ENCODE assay signal across 25 cellular contexts in genomic region chr4:19005211-19005610, GRCh38.
DNase-seq lines count a peak whose midpoint lies in the region; ATAC-seq and TF ChIP-seq lines count a peak whose summit lies in the region.
"Had no signal": no experiment of that assay in that cellular context is flagged by ENCODE, and none has a peak within 500 bp of the region (broad histone marks: within the 10 kb centered on the region; RNA-seq: fewer than 3 reads in every experiment).

No MANE protein-coding gene starts in this region.

- H3K4me3 ChIP-seq in endodermal cell (ENCODE audit: low read length), result no peak overlapping the region
- H3K4me3 ChIP-seq: esophagus muscularis mucosa, heart left ventricle, upper lobe of left lung had no signal

- H3K36me3 ChIP-seq in endodermal cell (ENCODE audit: control insufficient read depth, insufficient read depth, low read length), result no peaks in the 10 kb centered on the region
- H3K36me3 ChIP-seq: esophagus muscularis mucosa, heart left ventricle, upper lobe of left lung had no signal

- H3K4me3 Mint-ChIP-seq in HFFc6 (peak overlapping the region; percentile 31), endodermal cell (no peak overlapping the region), mesothelial cell of epicardium (no peak overlapping the region)
- H3K4me3 Mint-ChIP-seq: activated B cell treated with CpG ODN at 0.5 μM for 24 hours; activated CD8-positive, alpha-beta T cell treated with anti-CD3 and anti-CD28 coated beads, Interleukin-2, amount 10 ng/mL, durations not matched to agents 7 days and 5 days; activated naive CD8-positive, alpha-beta T cell; CD8-positive, alpha-beta memory T cell; memory B cell; neural crest cell had no signal

- no peaks in the 10 kb centered on the region for H3K27me3 ChIP-seq in endodermal cell (ENCODE audit: control insufficient read depth, insufficient read depth, low read length, poor library complexity, severe bottlenecking)
- H3K27me3 ChIP-seq: esophagus muscularis mucosa, heart left ventricle, upper lobe of left lung had no signal

- H3K27ac Mint-ChIP-seq in HFFc6, result peak overlapping the region; percentile 42
- H3K27ac Mint-ChIP-seq in endodermal cell, result peak overlapping the region; percentile 60
- peak overlapping the region; percentile 95 for H3K27ac Mint-ChIP-seq in mesothelial cell of epicardium
- H3K27ac Mint-ChIP-seq: activated B cell treated with CpG ODN at 0.5 μM for 24 hours; activated CD8-positive, alpha-beta T cell treated with anti-CD3 and anti-CD28 coated beads, Interleukin-2, amount 10 ng/mL, durations not matched to agents 7 days and 5 days; activated naive CD8-positive, alpha-beta T cell; CD8-positive, alpha-beta memory T cell; memory B cell had no signal

- no peaks in the 10 kb centered on the region for H3K4me1 ChIP-seq in endodermal cell (ENCODE audit: control insufficient read depth, insufficient read depth, low read length)
- H3K4me1 ChIP-seq: esophagus muscularis mucosa, heart left ventricle, upper lobe of left lung had no signal

- DNase-seq in AG20443 (ENCODE audit: low spot score) (peak; percentile 7), HFFc6 (peak; percentile 59), endodermal cell (no peak), mesothelial cell of epicardium (ENCODE audit: low spot score in 2 of 2, unreplicated experiment in 2 of 2) (peak in 1 of 2 experiments; percentile 40), DMS153 treated with DMSO at 0.1 percent for 48 hours (lab: John Stamatoyannopoulos, UW; ENCODE audit: unreplicated experiment) (no peak), NCI-H1417 treated with DMSO at 0.1 percent for 48 hours (lab: John Stamatoyannopoulos, UW) (no peak), NCI-H146 treated with DMSO at 0.1 percent for 48 hours (lab: John Stamatoyannopoulos, UW; ENCODE audit: unreplicated experiment) (no peak)
- DNase-seq: ACHN; activated B cell treated with CpG ODN at 0.5 μM for 24 hours; activated CD8-positive, alpha-beta T cell treated with anti-CD3 and anti-CD28 coated beads, Interleukin-2, amount 10 ng/mL, durations not matched to agents 7 days and 5 days; activated T-cell treated with anti-CD3 and anti-CD28 coated beads, Interleukin-2, amount 50 U/mL, for 48 hours; CD8-positive, alpha-beta memory T cell; central memory CD4-positive, alpha-beta T cell; effector CD4-positive, alpha-beta T cell; heart left ventricle; NCI-H526 treated with DMSO at 0.1 percent for 48 hours; retina; SIG-M5; stimulated activated naive CD8-positive, alpha-beta T cell treated with anti-CD3 and anti-CD28 coated beads, Interleukin-15, Interleukin-2, amounts not matched to agents 100 U/mL and 50 U/mL, for 24 hours had no signal

- H3K9me3 Mint-ChIP-seq in HFFc6 (peaks cover 10% of the 10 kb centered on the region), endodermal cell (peaks cover 27% of the 10 kb centered on the region), mesothelial cell of epicardium (peaks cover 25% of the 10 kb centered on the region)

- peaks cover 14% of the 10 kb centered on the region for H3K36me3 Mint-ChIP-seq in HFFc6 (ENCODE audit: low read depth)
- H3K36me3 Mint-ChIP-seq in endodermal cell (ENCODE audit: low read depth), result peaks cover 6% of the 10 kb centered on the region
- H3K36me3 Mint-ChIP-seq in mesothelial cell of epicardium, result peaks cover 8% of the 10 kb centered on the region
- H3K36me3 Mint-ChIP-seq: activated naive CD8-positive, alpha-beta T cell; CD8-positive, alpha-beta memory T cell; memory B cell had no signal

- 86 to 88% methylated on average over 1 of the region's 1 CpG for WGBS in endodermal cell (ENCODE audit: insufficient coverage in 1 of 2, insufficient read length in 1 of 2), 2 experiments

- H3K4me1 Mint-ChIP-seq in HFFc6 (ENCODE audit: low read depth) (peaks cover 25% of the 10 kb centered on the region), endodermal cell (peaks cover 11% of the 10 kb centered on the region), mesothelial cell of epicardium (peaks cover 21% of the 10 kb centered on the region)
- H3K4me1 Mint-ChIP-seq: activated B cell treated with CpG ODN at 0.5 μM for 24 hours; CD8-positive, alpha-beta memory T cell; memory B cell had no signal

- H3K27ac ChIP-seq in endodermal cell (ENCODE audit: low read depth, low read length), result no peak overlapping the region
- H3K27ac ChIP-seq: esophagus muscularis mucosa, heart left ventricle, upper lobe of left lung had no signal

- TF ChIP-seq CTCF in HFFc6 (IDR thresholded peaks at IDR 0.05) (no peak), endodermal cell (conservative IDR thresholded peaks at IDR 0.05) (no peak), mesothelial cell of epicardium (IDR thresholded peaks at IDR 0.05; ENCODE audit: unreplicated experiment) (no peak)

- H3K27me3 Mint-ChIP-seq in HFFc6 (ENCODE audit: insufficient read depth) (no peaks in the 10 kb centered on the region), endodermal cell (ENCODE audit: insufficient read depth) (no peaks in the 10 kb centered on the region), mesothelial cell of epicardium (ENCODE audit: low read depth) (no peaks in the 10 kb centered on the region)
- H3K27me3 Mint-ChIP-seq: activated B cell treated with CpG ODN at 0.5 μM for 24 hours; activated naive CD8-positive, alpha-beta T cell; CD8-positive, alpha-beta memory T cell had no signal

- H3K9me3 ChIP-seq in endodermal cell (ENCODE audit: control insufficient read depth, low read length), result peaks cover 30% of the 10 kb centered on the region
- H3K9me3 ChIP-seq: esophagus muscularis mucosa had no signal

- no peak overlapping the region for H3K9ac ChIP-seq in endodermal cell (ENCODE audit: extremely low read depth, low read length, poor library complexity, severe bottlenecking)

- ATAC-seq in HG02840 (IDR thresholded peaks at IDR 0.05; ENCODE audit: low FRiP score, unreplicated experiment), result no peak
- ATAC-seq: activated CD8-positive, alpha-beta T cell treated with anti-CD3 and anti-CD28 coated beads, Interleukin-2, amount 10 ng/mL, durations not matched to agents 7 days and 5 days; heart left ventricle; stimulated activated naive CD8-positive, alpha-beta T cell treated with anti-CD3 and anti-CD28 coated beads, Interleukin-15, Interleukin-2, amounts not matched to agents 100 U/mL and 50 U/mL, for 24 hours had no signal

Comparison
In these comparisons a context has a peak if more than half of its experiments do, and no peak if none do; other contexts are left out.
1. DNase-seq: peak in AG20443 (single experiment) and HFFc6 (single experiment); none in endodermal cell (single experiment), DMS153 treated with DMSO at 0.1 percent for 48 hours (single experiment), NCI-H1417 treated with DMSO at 0.1 percent for 48 hours (single experiment) and NCI-H146 treated with DMSO at 0.1 percent for 48 hours (single experiment).
2. H3K27ac Mint-ChIP-seq: peak in every context shown above with its lines; median percentile 95 in mesothelial cell of epicardium; 60 in endodermal cell; 42 in HFFc6.